Comparison of ENCODE assay signal across 13 cellular contexts in the genomic region with DNA sequence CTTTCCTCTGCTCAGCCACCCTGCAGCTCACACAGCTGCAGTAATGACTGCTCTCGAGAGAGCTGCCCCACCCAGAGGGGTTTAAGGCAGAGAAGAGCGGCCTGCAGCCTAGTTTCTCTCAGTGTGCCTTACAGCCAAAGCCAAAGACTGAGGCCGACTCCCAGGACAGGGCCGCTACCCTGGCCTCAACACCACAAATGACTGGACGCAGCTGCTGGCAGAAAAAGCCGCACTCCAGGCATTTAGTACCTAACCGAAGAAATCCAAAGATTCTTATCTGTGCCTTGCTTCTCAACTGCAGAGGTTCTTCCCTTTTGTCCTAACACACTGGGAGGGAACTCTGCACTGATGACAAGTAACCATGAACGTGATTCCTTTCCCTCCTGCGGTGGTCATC.
A peak's percentile ranks its signal among the peaks of the same experiment; 100 is the strongest.
DNase-seq lines count a peak whose midpoint lies in the region; ATAC-seq, FAIRE-seq and TF ChIP-seq lines count a peak whose summit lies in the region.
"Had no signal": no experiment of that assay in that cellular context is flagged by ENCODE, and none has a peak within 500 bp of the region (broad histone marks: within the 10 kb centered on the region; RNA-seq: fewer than 3 reads in every experiment).

No MANE protein-coding gene starts in this region.

- no peaks in the 10 kb centered on the region for H3K79me1 ChIP-seq in H9 (ENCODE audit: insufficient read depth, low read depth, low read length, poor library complexity, severe bottlenecking)

- no peak for TF ChIP-seq EP300 in HepG2 (IDR thresholded peaks at IDR 0.05; ENCODE audit: low read depth in 2 of 2, low read length in 2 of 2)
- TF ChIP-seq EP300 in HepG2 (CRISPR knock-in tag; IDR thresholded peaks at IDR 0.05; ENCODE audit: borderline replicate concordance) = no peak

- no peak overlapping the region for H3K4me3 Mint-ChIP-seq in H9
- H3K4me3 Mint-ChIP-seq: activated CD4-positive, alpha-beta memory T cell treated with anti-CD3 and anti-CD28 coated beads for 36 hours had no signal

- H3K36me3 Mint-ChIP-seq in H9 (ENCODE audit: insufficient read depth in 1 of 3, low read depth in 3 of 3) = no peaks in the 10 kb centered on the region
- H3K36me3 Mint-ChIP-seq: activated CD4-positive, alpha-beta memory T cell treated with anti-CD3 and anti-CD28 coated beads for 36 hours had no signal

- H3K9ac ChIP-seq in HepG2 (ENCODE audit: insufficient read depth, low read depth, low read length) (peak overlapping the region; percentile 66), H9 (ENCODE audit: extremely low read depth, insufficient read length, low read length) (no peak overlapping the region)

- no peak overlapping the region for H3K23ac ChIP-seq in H9 (ENCODE audit: insufficient read length, low read depth, low read length)

- H2AFZ ChIP-seq in HepG2 (ENCODE audit: low read length) (peak overlapping the region; percentile 77), H9 (ENCODE audit: low read length) (no peak overlapping the region)

- no peak overlapping the region for H4K5ac ChIP-seq in H9 (ENCODE audit: insufficient read length, low read depth, low read length)

- H3K4me1 ChIP-seq in ascending aorta = peaks cover 10 to 27% of the 10 kb centered on the region in 2 donors
- H3K4me1 ChIP-seq in HepG2 (ENCODE audit: insufficient read depth, low read length) = peaks cover 88% of the 10 kb centered on the region
- H3K4me1 ChIP-seq in small intestine (ENCODE audit: control insufficient read depth in 2 of 2, insufficient read depth in 1 of 2, low read depth in 1 of 2, low read length in 1 of 2) = peaks cover 10 to 17% of the 10 kb centered on the region in 2 donors
- H3K4me1 ChIP-seq in H9 (ENCODE audit: insufficient read depth, low read length) = no peaks in the 10 kb centered on the region; the same call in 1 of the 2 replicates

- POLR2A ChIA-PET in HepG2 (lab: Yijun Ruan, JAX) = interaction anchor here (1.0 to 1.6 kb wide), 5 partner anchors 9 to 193 kb away, joined by 3 to 8 read pairs (median 5); no protein-coding TSS in a partner anchor

- H3K27me3 ChIP-seq in ascending aorta = no peaks in the 10 kb centered on the region
- no peaks in the 10 kb centered on the region for H3K27me3 ChIP-seq in HepG2 (ENCODE audit: control insufficient read depth in 1 of 2, insufficient read depth in 2 of 2, low read length in 2 of 2)
- H3K27me3 ChIP-seq in small intestine (ENCODE audit: control insufficient read depth in 2 of 2, insufficient read depth in 2 of 2, low read length in 2 of 2) = no peaks in the 10 kb centered on the region
- no peaks in the 10 kb centered on the region for H3K27me3 ChIP-seq in H9 (ENCODE audit: insufficient read depth, low read length)

- H4K91ac ChIP-seq in H9 (ENCODE audit: insufficient read length, low read depth, low read length) = no peak overlapping the region

- H2AK5ac ChIP-seq in H9 (ENCODE audit: insufficient read length, low read length) = no peak overlapping the region

- FAIRE-seq in HepG2 (lab: Jason Lieb, UNC) (no peak), small intestine (lab: Jason Lieb, UNC) (no peak)
- FAIRE-seq: D721Med, frontal cortex had no signal

- H3K4me2 ChIP-seq in HepG2 (ENCODE audit: low read depth, low read length) = peak overlapping the region; percentile 75
- no peak overlapping the region for H3K4me2 ChIP-seq in H9 (ENCODE audit: insufficient read depth, insufficient read length, low read length)

- H3K23me2 ChIP-seq in H9 (ENCODE audit: insufficient read length, low read depth, low read length, poor library complexity, severe bottlenecking) = no peaks in the 10 kb centered on the region

- H2BK5ac ChIP-seq in H9 (ENCODE audit: insufficient read length, low read length) = no peak overlapping the region

- CTCF ChIA-PET in HepG2 (lab: Yijun Ruan, JAX; ENCODE audit: low intra/inter-chr PET ratio, low total read pairs) = no interaction called here

- no peaks in the 10 kb centered on the region for H3K79me2 ChIP-seq in HepG2 (ENCODE audit: insufficient read depth, low read length)
- H3K79me2 ChIP-seq in H9 (ENCODE audit: insufficient read depth, low read length) = no peaks in the 10 kb centered on the region

- no peak for TF ChIP-seq CTCF in ascending aorta (IDR thresholded peaks at IDR 0.05)
- no peak for TF ChIP-seq CTCF in HepG2 (CRISPR knock-in tag; IDR thresholded peaks at IDR 0.05)
- no peak for TF ChIP-seq CTCF in H9 (conservative IDR thresholded peaks at IDR 0.05)

- H3K14ac ChIP-seq in H9 (ENCODE audit: insufficient read depth, low read length) = no peak overlapping the region

- no peak for TF ChIP-seq POLR2A in HepG2 (IDR thresholded peaks at IDR 0.05; ENCODE audit: insufficient read depth in 1 of 2, low read depth in 2 of 2, low read length in 2 of 2)

- H3K56ac ChIP-seq in H9 (ENCODE audit: insufficient read length, low read depth, low read length) = no peak overlapping the region

- no peak overlapping the region for H2BK20ac ChIP-seq in H9 (ENCODE audit: low read depth, low read length, poor library complexity, severe bottlenecking)

- WGBS in HepG2 (ENCODE audit: low lambda C conversion rate) = 29% methylated on average over 4 of the region's 9 CpGs
- WGBS in small intestine, 3 donors = 36 to 59% (median 53%) methylated on average over 9 of the region's 9 CpGs
- WGBS in H9 (ENCODE audit: extremely low coverage, insufficient read length, low lambda C conversion rate) = no CpG with 5 or more reads among the region's 9 CpGs

- no peaks in the 10 kb centered on the region; a peak in 1 of 5 replicates for H3K9me3 Mint-ChIP-seq in H9
- H3K9me3 Mint-ChIP-seq: activated CD4-positive, alpha-beta memory T cell treated with anti-CD3 and anti-CD28 coated beads for 36 hours had no signal

- peak; percentile 73 for DNase-seq in KG1 (lab: John Stamatoyannopoulos, UW)
- DNase-seq in ascending aorta (ENCODE audit: low spot score in 2 of 2) = no peak
- DNase-seq in HepG2 (ENCODE audit: low spot score) = no peak
- DNase-seq in small intestine = no peak
- DNase-seq in H9 = no peak
- no peak for DNase-seq in GOT3 (lab: John Stamatoyannopoulos, UW)
- DNase-seq in globus pallidus (ENCODE audit: low spot score) = no peak
- DNase-seq: activated CD4-positive, alpha-beta memory T cell treated with anti-CD3 and anti-CD28 coated beads for 36 hours; mucosa of descending colon; NCI-H1417 treated with DMSO at 0.1 percent for 48 hours had no signal

- H4K20me1 ChIP-seq in HepG2 (ENCODE audit: insufficient read depth, low read length) (no peaks in the 10 kb centered on the region), H9 (ENCODE audit: control insufficient read depth, insufficient read depth, insufficient read length) (no peaks in the 10 kb centered on the region)

- H2BK15ac ChIP-seq in H9 (ENCODE audit: low read depth, low read length) = no peak overlapping the region

- ATAC-seq in HepG2 = peak; percentile 29
- no peak for ATAC-seq in GM19467 (IDR thresholded peaks at IDR 0.05; ENCODE audit: unreplicated experiment)
- ATAC-seq: mucosa of descending colon had no signal

- no peaks in the 10 kb centered on the region for H3K9me3 ChIP-seq in ascending aorta
- no peaks in the 10 kb centered on the region for H3K9me3 ChIP-seq in HepG2 (ENCODE audit: low read length)
- H3K9me3 ChIP-seq in small intestine (ENCODE audit: control insufficient read depth, low read depth) = no peaks in the 10 kb centered on the region
- no peaks in the 10 kb centered on the region for H3K9me3 ChIP-seq in H9 (ENCODE audit: control insufficient read depth, low read depth, low read length)
- H3K9me3 ChIP-seq: mucosa of descending colon had no signal

- in situ Hi-C loops in HepG2 (cut with HindIII; ENCODE audit: extremely low pct_ligation_motif_present, low pct_unique_long_range_greater_than_20kb) = no loop called here

- no peak overlapping the region for H3K18ac ChIP-seq in H9 (ENCODE audit: insufficient read length, low read depth, low read length)

- intact Hi-C loops in ascending aorta (cut with DNase I) = loop anchor here (2.0 kb wide), 1 partner anchor 25 kb away; no protein-coding TSS in a partner anchor
- intact Hi-C loops in HepG2 (cut with micrococcal nuclease; ENCODE audit: unreplicated experiment) = loop anchor here (5.0 kb wide), 1 partner anchor 101 kb away; no protein-coding TSS in a partner anchor

- no peak overlapping the region for H2BK12ac ChIP-seq in H9 (ENCODE audit: insufficient read length, low read depth, low read length)

- H3K4me1 Mint-ChIP-seq in H9 = peaks cover 52 to 57% of the 10 kb centered on the region in 2 experiments

- no peak overlapping the region for H4K8ac ChIP-seq in H9 (replicated peaks; ENCODE audit: insufficient read length, low read depth, low read length)

- H3K36me3 ChIP-seq in ascending aorta = no peaks in the 10 kb centered on the region
- no peaks in the 10 kb centered on the region for H3K36me3 ChIP-seq in HepG2 (replicated peaks in 1 of 2; ENCODE audit: control insufficient read depth in 1 of 2, insufficient read depth in 2 of 2, low read length in 2 of 2)
- no peaks in the 10 kb centered on the region for H3K36me3 ChIP-seq in small intestine (ENCODE audit: control insufficient read depth in 2 of 2, insufficient read depth in 2 of 2, low read length in 2 of 2)

- no TSS peak for BruUV-seq in HepG2 (replicated peaks; lab: Mats Ljungman, UMichigan)

- no peak overlapping the region for H2BK120ac ChIP-seq in H9 (ENCODE audit: low read depth, low read length, poor library complexity, severe bottlenecking)

- no peak overlapping the region for H3K4me3 ChIP-seq in ascending aorta
- H3K4me3 ChIP-seq in HepG2 (replicated peaks in 1 of 3; ENCODE audit: insufficient read depth in 1 of 3, low read depth in 2 of 3, low read length in 3 of 3) = peak overlapping the region in 1 of 3 experiments; percentile 31; a peak in 2 of 6 replicates
- no peak overlapping the region for H3K4me3 ChIP-seq in small intestine (ENCODE audit: low read depth in 1 of 2, low read length in 2 of 2)
- H3K4me3 ChIP-seq: mucosa of descending colon had no signal

- 0 out of 7 replicates have a peak overlapping the region, but pooled peaks of 1 of the 3 experiments have one; percentile 44 for H3K27ac Mint-ChIP-seq in H9
- H3K27ac Mint-ChIP-seq: activated CD4-positive, alpha-beta memory T cell treated with anti-CD3 and anti-CD28 coated beads for 36 hours had no signal

- H3T11ph ChIP-seq in H9 (ENCODE audit: low read length) = no peak overlapping the region

- H3K27ac ChIP-seq in ascending aorta (peak overlapping the region; percentile 87 to 89), HepG2 (ENCODE audit: extremely low read length, insufficient read depth, low read length) (peak overlapping the region; percentile 74), small intestine (ENCODE audit: low read depth in 1 of 2, low read length in 1 of 2) (peak overlapping the region; percentile 24 to 46), H9 (ENCODE audit: insufficient read length, low read depth, low read length) (no peak overlapping the region)

- H3K27me3 Mint-ChIP-seq in H9 (ENCODE audit: low read depth) = peaks cover 13% of the 10 kb centered on the region
- H3K27me3 Mint-ChIP-seq: activated CD4-positive, alpha-beta memory T cell treated with anti-CD3 and anti-CD28 coated beads for 36 hours had no signal

- no peak for TF ChIP-seq RAD21 in HepG2 (CRISPR knock-in tag; IDR thresholded peaks at IDR 0.05)

- H3K4ac ChIP-seq in H9 (ENCODE audit: low read depth, low read length) = no peak overlapping the region

TF ChIP-seq in HepG2, 621 proteins besides CTCF, POLR2A, EP300 and RAD21 (continues in another document):
- TF ChIP-seq ZSCAN9 (CRISPR knock-in tag; IDR thresholded peaks at IDR 0.05; ENCODE audit: borderline replicate concordance) = no peak
